8 cellular contexts compared by ENCODE assay signal in the genomic region with DNA sequence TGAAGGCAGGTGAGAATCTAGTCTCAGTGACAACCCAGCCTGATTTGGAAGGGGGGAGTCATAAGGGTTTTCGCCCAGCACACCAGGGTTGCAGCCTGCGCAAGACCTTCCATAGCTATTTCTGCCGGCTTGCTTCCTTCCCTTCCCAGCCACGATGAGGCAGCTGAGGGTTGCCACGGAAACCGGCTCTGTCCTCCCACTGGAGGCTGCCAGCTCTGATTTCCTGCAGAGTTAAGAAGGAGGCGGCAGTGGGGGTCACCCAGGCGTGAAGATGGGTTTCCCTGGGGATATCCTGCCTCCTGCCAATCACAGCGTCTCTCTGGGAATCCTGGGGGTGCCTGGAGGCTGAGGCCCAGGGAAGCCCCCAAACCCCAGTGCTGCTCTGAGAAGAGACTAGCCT. TPM values are rescaled to one million over a fixed set of nuclear protein-coding genes. Genes with fewer than 3 reads are reported as not detected.
DNase-seq lines count a peak whose midpoint lies in the region; TF ChIP-seq lines count a peak whose summit lies in the region.

No MANE protein-coding gene starts in this region.

- TF ChIP-seq CTCF in esophagus squamous epithelium (IDR thresholded peaks at IDR 0.05), result no peak

- 19 to 80% methylated on average over 1 to 5 of the region's 9 CpGs for WGBS in esophagus squamous epithelium, 2 donors

- TF ChIP-seq POLR2A in esophagus squamous epithelium (IDR thresholded peaks at IDR 0.05), result no peak

- H3K4me3 ChIP-seq in esophagus squamous epithelium, result no peak overlapping the region

- H3K9me3 ChIP-seq in esophagus squamous epithelium, result no peaks in the 10 kb centered on the region

- peak; percentile 91 for DNase-seq in COR-L47 (lab: John Stamatoyannopoulos, UW)
- peak; percentile 72 for DNase-seq in NCI-H1092 treated with DMSO at 0.1 percent for 48 hours (lab: John Stamatoyannopoulos, UW)
- peak; percentile 83 for DNase-seq in kidney tubule cell (ENCODE audit: low spot score)
- no peak for DNase-seq in activated naive CD4-positive, alpha-beta T cell treated with anti-CD3 and anti-CD28 coated beads, Interleukin-2, amount 50 U/mL, for 16 hours
- DNase-seq in effector CD4-positive, alpha-beta T cell, result no peak
- DNase-seq in central memory CD4-positive, alpha-beta T cell, result no peak
- DNase-seq in esophagus squamous epithelium (lab: John Stamatoyannopoulos, UW), result no peak

- intact Hi-C loops in esophagus squamous epithelium (cut with DNase I), result no loop called here

- peaks cover 0 to 20% (median 4%) of the 10 kb centered on the region in 3 donors for H3K4me1 ChIP-seq in esophagus squamous epithelium

- H3K27me3 ChIP-seq in esophagus squamous epithelium, result peaks cover 0 to 35% (median 0%) of the 10 kb centered on the region in 4 donors

- H3K36me3 ChIP-seq in esophagus squamous epithelium, result peaks cover 0 to 10% (median 0%) of the 10 kb centered on the region in 3 donors

- peak overlapping the region; percentile 12 for H3K27ac ChIP-seq in angular gyrus (ENCODE audit: low read depth, low read length)
- no peak overlapping the region for H3K27ac ChIP-seq in esophagus squamous epithelium

RNA-seq across cellular contexts. Expression of a gene that starts 23.1 kb away (rescaled TPM):
- 1 to 10 TPM in 2 of 4 donors, under 1 TPM in 2; 0.11 to 3.6 (median 1.1) TPM for total RNA-seq in esophagus squamous epithelium

Comparison
In these comparisons a context has a peak if more than half of its experiments do, and no peak if none do; other contexts are left out.
1. DNase-seq: peak in COR-L47 (single experiment), NCI-H1092 treated with DMSO at 0.1 percent for 48 hours (single experiment) and kidney tubule cell (single experiment); none in activated naive CD4-positive, alpha-beta T cell treated with anti-CD3 and anti-CD28 coated beads, Interleukin-2, amount 50 U/mL, for 16 hours (single experiment), effector CD4-positive, alpha-beta T cell (single experiment), central memory CD4-positive, alpha-beta T cell (single experiment) and esophagus squamous epithelium (single experiment).